Comparison of ENCODE assay signal across 10 cellular contexts in the genomic region with DNA sequence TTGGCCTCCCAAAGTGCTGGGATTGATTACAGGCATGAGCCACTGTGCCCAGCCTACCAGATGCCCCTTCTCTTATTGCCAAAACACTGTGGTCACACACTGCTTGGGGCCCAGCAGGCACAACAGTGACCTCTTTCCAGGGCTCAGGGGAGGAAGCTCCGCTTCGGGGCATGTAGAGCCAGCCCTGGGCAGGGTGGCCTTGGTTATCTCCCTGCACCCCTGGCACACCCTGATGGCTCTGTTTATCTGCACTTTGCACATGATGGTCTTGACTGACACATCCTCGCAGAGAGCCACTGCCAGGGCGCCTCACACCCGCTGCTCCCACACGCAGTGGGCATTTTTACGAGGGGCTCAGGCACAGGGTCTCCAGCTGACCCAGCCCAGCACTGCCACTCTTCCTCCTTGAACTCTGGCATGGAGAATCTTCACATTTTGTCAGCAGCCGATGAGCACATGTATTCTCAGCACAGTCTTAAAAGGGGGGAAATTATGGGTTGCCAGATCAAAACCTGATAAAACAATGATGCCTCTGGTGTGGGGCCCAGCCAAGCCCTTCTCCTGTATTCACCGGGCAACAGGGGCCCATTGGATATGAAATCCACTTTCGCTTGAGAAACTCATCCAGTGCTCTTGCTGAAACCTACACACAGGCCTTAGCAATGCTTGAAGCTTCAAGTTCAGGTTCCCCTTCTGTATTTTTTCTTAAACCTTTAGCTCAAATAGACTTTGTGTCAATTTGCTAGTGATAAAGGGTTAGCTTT. TPM values are rescaled to one million over a fixed set of nuclear protein-coding genes. Genes with fewer than 3 reads are reported as not detected.
DNase-seq lines count a peak whose midpoint lies in the region; ATAC-seq, FAIRE-seq and TF ChIP-seq lines count a peak whose summit lies in the region.
"Had no signal": no experiment of that assay in that cellular context is flagged by ENCODE, and none has a peak within 500 bp of the region (broad histone marks: within the 10 kb centered on the region; RNA-seq: fewer than 3 reads in every experiment).

No MANE protein-coding gene starts in this region.

- in situ Hi-C loops in GM12878 (cut with MboI), result loop anchor here (25.0 kb wide), 1 partner anchor 725 kb away; a partner anchor contains a TSS

- peak overlapping the region; percentile 84 for H3K27ac ChIP-seq in OCI-LY7 (ENCODE audit: low read depth, low read length, poor library complexity, severe bottlenecking)
- peak overlapping the region; percentile 24 for H3K27ac ChIP-seq in GM12878 (ENCODE audit: control insufficient read depth, insufficient read depth)
- H3K27ac ChIP-seq in sigmoid colon, result peak overlapping the region in 3 of 4 donors; percentile 58 to 99 (median 99)

- no TSS peak for BruUV-seq in OCI-LY7 (replicated peaks; lab: Mats Ljungman, UMichigan)
- no TSS peak for BruUV-seq in GM12878 (replicated peaks; lab: Mats Ljungman, UMichigan)

- TF ChIP-seq CTCF in GM12865 (IDR thresholded peaks at IDR 0.05; ENCODE audit: insufficient read depth, low read depth, low read length, missing control alignments) (no peak), OCI-LY7 (conservative IDR thresholded peaks at IDR 0.05; ENCODE audit: low read length) (no peak), GM12878 (IDR thresholded peaks at IDR 0.05 in 2 of 3, conservative IDR thresholded peaks at IDR 0.05 in 1 of 3; ENCODE audit: control insufficient read depth in 2 of 3, extremely low read depth in 1 of 3, insufficient read depth in 1 of 3, low read depth in 3 of 3, low read length in 3 of 3) (no peak), sigmoid colon (IDR thresholded peaks at IDR 0.05) (no peak)

- WGBS in GM12878 (ENCODE audit: insufficient coverage, insufficient replicate concordance, low lambda C conversion rate, missing lambda C conversion rate), result 94% methylated on average over 10 of the region's 10 CpGs
- 82 to 83% methylated on average over 10 of the region's 10 CpGs for WGBS in sigmoid colon, 2 donors

- RAD21 ChIA-PET in GM12878 (lab: Charles Lee; ENCODE audit: unreplicated experiment), result no interaction called here

- H3K27me3 ChIP-seq in GM12878 (replicated peaks in 1 of 2; ENCODE audit: control insufficient read depth in 2 of 2, insufficient read depth in 2 of 2, low read length in 1 of 2), result no peaks in the 10 kb centered on the region
- H3K27me3 ChIP-seq in sigmoid colon, result no peaks in the 10 kb centered on the region

- H3K9me3 ChIP-seq in OCI-LY7 (ENCODE audit: low read length), result no peaks in the 10 kb centered on the region
- no peaks in the 10 kb centered on the region for H3K9me3 ChIP-seq in GM12878 (replicated peaks; ENCODE audit: control insufficient read depth, insufficient read depth, low read length)
- no peaks in the 10 kb centered on the region for H3K9me3 ChIP-seq in sigmoid colon
- H3K9me3 ChIP-seq: SK-N-SH had no signal

- 0 out of 2 replicates have a peak overlapping the region, but pooled peaks have one; percentile 30 for H3K9ac ChIP-seq in GM12878 (ENCODE audit: control insufficient read depth, insufficient read depth, low read length)
- H3K9ac ChIP-seq: SK-N-SH had no signal

- POLR2A ChIA-PET in OCI-LY7 (lab: Charles Lee) (interaction anchor here (1.1 to 1.3 kb wide), 3 partner anchors 9 to 25 kb away, joined by 3 to 4 read pairs (median 4); no protein-coding TSS in a partner anchor), GM12878 (lab: Charles Lee) (no interaction called here)

- peaks cover 88% of the 10 kb centered on the region for H3K4me1 ChIP-seq in OCI-LY7 (ENCODE audit: insufficient read depth, low read length, poor library complexity, severe bottlenecking)
- H3K4me1 ChIP-seq in GM12878 (ENCODE audit: control insufficient read depth, insufficient read depth, low read length), result peaks cover 69% of the 10 kb centered on the region
- H3K4me1 ChIP-seq in sigmoid colon, result peaks cover 0 to 97% (median 92%) of the 10 kb centered on the region in 4 donors

- H3K36me3 ChIP-seq in OCI-LY7 (ENCODE audit: insufficient read depth, low read length), result peaks cover 19% of the 10 kb centered on the region
- H3K36me3 ChIP-seq in GM12878 (ENCODE audit: control insufficient read depth in 2 of 2, insufficient read depth in 2 of 2, low read length in 1 of 2), result peaks cover 0 to 3% of the 10 kb centered on the region in 2 experiments; a peak in 1 of 4 replicates
- H3K36me3 ChIP-seq in sigmoid colon, result no peaks in the 10 kb centered on the region

- TF ChIP-seq POLR2A in GM12878 (IDR thresholded peaks at IDR 0.05; ENCODE audit: low read depth, low read length) (no peak), sigmoid colon (IDR thresholded peaks at IDR 0.05) (no peak)

- H3K9me2 ChIP-seq in OCI-LY7 (ENCODE audit: insufficient read depth, low read length), result no peaks in the 10 kb centered on the region
- H3K9me2 ChIP-seq: SK-N-SH had no signal

- H3K4me3 ChIP-seq in GM12865 (ENCODE audit: low read depth, low read length) (peak overlapping the region; percentile 63), OCI-LY7 (ENCODE audit: low read depth, low read length, poor library complexity, severe bottlenecking) (no peak overlapping the region), GM12878 (no peak overlapping the region), sigmoid colon (no peak overlapping the region)

- no peak for TF ChIP-seq RAD21 in GM12878 (IDR thresholded peaks at IDR 0.05; ENCODE audit: insufficient read depth, low read depth, low read length)

- H2AFZ ChIP-seq in OCI-LY7 (ENCODE audit: low read length) (no peak overlapping the region), GM12878 (ENCODE audit: control insufficient read depth, low read depth, low read length) (no peak overlapping the region)

- ATAC-seq in GM12878, result no peak

- H3K4me2 ChIP-seq in OCI-LY7 (ENCODE audit: low read length) (peak overlapping the region; percentile 74), GM12878 (ENCODE audit: control insufficient read depth, insufficient read depth) (peak overlapping the region; percentile 30)
- H3K4me2 ChIP-seq: SK-N-SH had no signal

- CTCF ChIA-PET in OCI-LY7 (lab: Charles Lee; ENCODE audit: unreplicated experiment) (no interaction called here), GM12878 (lab: Yijun Ruan, JAX) (interaction anchor here (3.4 kb wide), 1 partner anchor 46 kb away, joined by 14 read pairs; no protein-coding TSS in a partner anchor)

- H4K20me1 ChIP-seq in OCI-LY7 (ENCODE audit: insufficient read depth, low read length) (no peaks in the 10 kb centered on the region), GM12878 (ENCODE audit: control insufficient read depth, insufficient read depth) (no peaks in the 10 kb centered on the region)

- TF ChIP-seq EP300 in GM12878 (IDR thresholded peaks at IDR 0.05; ENCODE audit: borderline replicate concordance in 1 of 2, control insufficient read depth in 1 of 2, low read depth in 2 of 2, low read length in 2 of 2) (no peak), sigmoid colon (IDR thresholded peaks at IDR 0.05) (no peak)

- SMC1A ChIA-PET in GM12878 (lab: Charles Lee; ENCODE audit: uncharacterized antibody, unreplicated experiment), result interaction anchor here (0.8 to 1.0 kb wide), 3 partner anchors 8 to 34 kb away, joined by 3 to 4 read pairs (median 4); no protein-coding TSS in a partner anchor

- intact Hi-C loops in OCI-LY7 (cut with micrococcal nuclease; ENCODE audit: unreplicated experiment) (no loop called here), GM12878 (cut with micrococcal nuclease; ENCODE audit: unreplicated experiment) (no loop called here), sigmoid colon (cut with DNase I) (no loop called here)

- peak; percentile 22 for DNase-seq in GM12865 (ENCODE audit: low read depth)
- DNase-seq in OCI-LY7 (ENCODE audit: low spot score), result no peak
- no peak for DNase-seq in GM12878 (ENCODE audit: low read depth, low spot score)
- DNase-seq in sigmoid colon, result no peak
- DNase-seq in RPMI8226, result no peak
- DNase-seq in activated CD4-positive, CD25-positive, alpha-beta regulatory T cell (lab: John Stamatoyannopoulos, UW), result no peak
- DNase-seq in NCI-H774 (lab: John Stamatoyannopoulos, UW), result no peak
- DNase-seq: DMS 273 treated with DMSO at 0.1 percent for 48 hours, SK-N-SH had no signal

- H3K79me2 ChIP-seq in OCI-LY7 (ENCODE audit: insufficient read depth, low read depth, low read length) (peaks cover 92% of the 10 kb centered on the region), GM12878 (ENCODE audit: control insufficient read depth, insufficient read depth, low read length) (peaks cover 92% of the 10 kb centered on the region)

- FAIRE-seq in GM12878 (lab: Jason Lieb, UNC), result no peak
- FAIRE-seq: urothelium cell line had no signal

TF ChIP-seq in GM12878, 131 proteins besides CTCF, POLR2A, EP300 and RAD21 (continues in another document):
- TF ChIP-seq, protein P1, sequence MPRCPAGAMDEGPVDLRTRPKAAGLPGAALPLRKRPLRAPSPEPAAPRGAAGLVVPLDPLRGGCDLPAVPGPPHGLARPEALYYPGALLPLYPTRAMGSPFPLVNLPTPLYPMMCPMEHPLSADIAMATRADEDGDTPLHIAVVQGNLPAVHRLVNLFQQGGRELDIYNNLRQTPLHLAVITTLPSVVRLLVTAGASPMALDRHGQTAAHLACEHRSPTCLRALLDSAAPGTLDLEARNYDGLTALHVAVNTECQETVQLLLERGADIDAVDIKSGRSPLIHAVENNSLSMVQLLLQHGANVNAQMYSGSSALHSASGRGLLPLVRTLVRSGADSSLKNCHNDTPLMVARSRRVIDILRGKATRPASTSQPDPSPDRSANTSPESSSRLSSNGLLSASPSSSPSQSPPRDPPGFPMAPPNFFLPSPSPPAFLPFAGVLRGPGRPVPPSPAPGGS (IDR thresholded peaks at IDR 0.05; ENCODE audit: borderline replicate concordance, insufficient read depth, low read depth, low read length, poor library complexity, severe bottlenecking), result peak; percentile 82

RNA-seq across cellular contexts. Expression of a gene that starts 5.9 kb away (rescaled TPM):
- 117 and 154 TPM in 2 replicates for total RNA-seq in OCI-LY7 (2014; rRNA removed; shearing (Covaris generic))
- 96.4 and 107 TPM in 2 replicates for total RNA-seq in OCI-LY7 (2022)
- 88.5 and 88.9 TPM in 2 replicates for total RNA-seq in GM12878 (2013; cell fraction: nucleolus; rRNA removed)
- 139 TPM in 2 replicates for total RNA-seq in GM12878 (2014; rRNA removed)
- 79.2 and 82.0 TPM in 2 replicates for total RNA-seq in GM12878 (2014; rRNA removed; fragmentation: Illumina TruSeq; extraction: Trizol)
- total RNA-seq in GM12878 (2021), result 80.1 and 85.2 TPM in 2 replicates
- polyA plus RNA-seq in GM12878 (2011; ENCODE audit: low read depth), result 46.1 TPM
- 95.2 and 132 TPM in 2 replicates for polyA plus RNA-seq in GM12878 (2011; rRNA removed)
- 184 and 207 TPM in 2 replicates for polyA plus RNA-seq in GM12878 (2011; cell fraction: cytosol; rRNA removed)
- 70.7 and 93.4 TPM in 2 replicates for polyA plus RNA-seq in GM12878 (2011; cell fraction: nucleus; rRNA removed)
- 109 and 131 TPM in 2 replicates for polyA plus RNA-seq in GM12878 (2012)
- 26.4 and 72.9 TPM in 2 replicates for polyA plus RNA-seq in GM12878 (2014; fragmentation: Illumina TruSeq; extraction: Trizol)
- polyA plus RNA-seq in GM12878 (2014; fragmentation: Nextera tagmentation; extraction: Ambion mirVana), result 10 to 100 TPM; 26.2 to 37.8 TPM
- 143 and 150 TPM in 2 replicates for polyA plus RNA-seq in GM12878 (2014; rRNA removed)
- polyA plus RNA-seq in GM12878 (2016; fragmentation: Nextera tagmentation; extraction: Ambion mirVana), result 10 to 100 TPM; 80.7 to 87.6 TPM
- polyA minus RNA-seq in GM12878 (2011; rRNA and poly(A)+ RNA removed), result 133 and 136 TPM in 2 replicates
- polyA minus RNA-seq in GM12878 (2011; cell fraction: cytosol; rRNA and poly(A)+ RNA removed), result 29.8 and 36.8 TPM in 2 replicates
- polyA minus RNA-seq in GM12878 (2011; cell fraction: nucleus; rRNA and poly(A)+ RNA removed), result 19.5 and 31.5 TPM in 2 replicates
- total RNA-seq in sigmoid colon, result 100 to 1,000 TPM in 3 of 4 donors, 10 to 100 TPM in 1; 93.5 to 123 (median 113) TPM
- polyA plus RNA-seq in sigmoid colon, result 10 to 100 TPM; 18.0 to 93.7 (median 66.8) TPM
- polyA plus RNA-seq: SK-N-SH had no signal

Comparison
In these comparisons a context has a peak if more than half of its experiments do, and no peak if none do; other contexts are left out.
1. H3K27ac ChIP-seq: peak in every context shown above with its lines; median percentile 99 in sigmoid colon; 84 in OCI-LY7; 24 in GM12878.